In genomic region chr3:19543212-19543841, GRCh38 we compare ENCODE assay signal across 8 cellular contexts.
DNase-seq lines count a peak whose midpoint lies in the region; ATAC-seq, FAIRE-seq and TF ChIP-seq lines count a peak whose summit lies in the region.

No MANE protein-coding gene starts in this region.

- FAIRE-seq in frontal cortex (lab: Jason Lieb, UNC), result no peak

- peak; percentile 55 for DNase-seq in DMS53 (lab: John Stamatoyannopoulos, UW)
- peak; percentile 30 for DNase-seq in NCI-H774 (lab: John Stamatoyannopoulos, UW)
- peak; percentile 0 for DNase-seq in fibroblast of pulmonary artery (ENCODE audit: low read depth)
- peak; percentile 70 for DNase-seq in superior temporal gyrus (ENCODE audit: extremely low spot score)
- DNase-seq in stimulated activated CD4-positive, alpha-beta T cell treated with anti-CD3 and anti-CD28 coated beads, Interleukin-4, amount 100 ng/mL, for 24 hours, result no peak
- DNase-seq in frontal cortex (ENCODE audit: low spot score in 2 of 2), result no peak

- peak; percentile 2 for TF ChIP-seq CTCF in fibroblast of pulmonary artery (IDR thresholded peaks at IDR 0.05; ENCODE audit: low read length, missing control alignments)

- H3K4me3 ChIP-seq in fibroblast of pulmonary artery (replicated peaks; ENCODE audit: low read depth, low read length), result no peak overlapping the region

- ATAC-seq in GM19324 (IDR thresholded peaks at IDR 0.05; ENCODE audit: low FRiP score, unreplicated experiment), result peak; percentile 46
- peak; percentile 34 for ATAC-seq in HG03103 (IDR thresholded peaks at IDR 0.05; ENCODE audit: low read depth, unreplicated experiment)

Comparison
In these comparisons a context has a peak if more than half of its experiments do, and no peak if none do; other contexts are left out.
1. DNase-seq: peak in DMS53 (single experiment), NCI-H774 (single experiment), fibroblast of pulmonary artery (single experiment) and superior temporal gyrus (single experiment); none in stimulated activated CD4-positive, alpha-beta T cell treated with anti-CD3 and anti-CD28 coated beads, Interleukin-4, amount 100 ng/mL, for 24 hours (single experiment) and frontal cortex (0 of 2).